In the genomic region with DNA sequence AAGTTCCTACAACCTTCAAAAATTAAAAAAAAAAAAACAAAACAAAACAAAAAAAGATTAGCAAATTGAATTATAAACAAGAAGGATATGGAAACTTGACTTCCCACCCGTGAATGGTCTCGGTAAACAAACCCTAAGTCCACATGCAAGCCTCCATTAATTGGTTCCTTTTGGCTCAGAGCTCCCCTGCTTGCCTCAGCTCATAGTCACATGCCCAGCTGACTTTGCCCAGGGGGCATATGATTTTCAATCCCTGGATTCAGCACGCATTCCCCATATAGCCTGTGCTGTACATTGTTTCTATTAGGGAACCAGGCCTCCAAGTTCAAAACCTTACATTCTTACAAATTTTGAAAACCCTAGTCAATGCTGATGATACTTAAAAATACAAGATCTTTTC, we compare ENCODE assay signal across 14 cellular contexts.
DNase-seq lines count a peak whose midpoint lies in the region; ATAC-seq and TF ChIP-seq lines count a peak whose summit lies in the region.
"Had no signal": no experiment of that assay in that cellular context is flagged by ENCODE, and none has a peak within 500 bp of the region (broad histone marks: within the 10 kb centered on the region; RNA-seq: fewer than 3 reads in every experiment).

No MANE protein-coding gene starts in this region.

- no peak for TF ChIP-seq CTCF in HFF-Myc (IDR thresholded peaks at IDR 0.05; ENCODE audit: low read depth, low read length, missing control alignments)

- in situ Hi-C loops in KBM-7 (cut with MboI; ENCODE audit: low pct_unique_long_range_greater_than_20kb, low sequenced_read_pairs) = no loop called here

- peak; percentile 41 for DNase-seq in HFF-Myc (ENCODE audit: extremely low read depth, low read depth)
- DNase-seq in NCI-H2081 treated with DMSO at 0.1 percent for 48 hours (lab: John Stamatoyannopoulos, UW) = peak; percentile 29
- DNase-seq in adipocyte (ENCODE audit: low read depth) = peak; percentile 45
- peak; percentile 41 for DNase-seq in fibroblast of the conjunctiva (ENCODE audit: low read depth)
- DNase-seq in KBM-7 = no peak
- DNase-seq in left ventricle myocardium superior = no peak
- no peak for DNase-seq in DMS53 treated with DMSO at 0.1 percent for 48 hours (lab: John Stamatoyannopoulos, UW; ENCODE audit: unreplicated experiment)
- DNase-seq: CD8-positive, alpha-beta T cell; COR-L47; DMS153; DND-41; GF-D8; HCEC 1CT had no signal

- intact Hi-C loops in left ventricle myocardium superior (cut with micrococcal nuclease) = no loop called here

- no peak overlapping the region for H3K9ac ChIP-seq in adipocyte (ENCODE audit: low read length)

- ATAC-seq in left ventricle myocardium superior = no peak
- ATAC-seq: A549; CD8-positive, alpha-beta T cell had no signal

- H3K4me1 ChIP-seq in adipocyte (ENCODE audit: control insufficient read depth, insufficient read depth, low read length) = peaks cover 20% of the 10 kb centered on the region
- H3K4me1 ChIP-seq: A549 had no signal

- H3K36me3 ChIP-seq in adipocyte (ENCODE audit: control insufficient read depth, insufficient read depth, low read length, severe bottlenecking) = no peaks in the 10 kb centered on the region

- H3K27me3 ChIP-seq in adipocyte (replicated peaks; ENCODE audit: control insufficient read depth, insufficient read depth, low read length) = no peaks in the 10 kb centered on the region

- H3K4me3 ChIP-seq in HFF-Myc (replicated peaks; ENCODE audit: low read depth, low read length) = no peak overlapping the region
- no peak overlapping the region for H3K4me3 ChIP-seq in adipocyte (ENCODE audit: low read length)
- H3K4me3 ChIP-seq: A549 had no signal

- H3K9me3 ChIP-seq in adipocyte (ENCODE audit: control insufficient read depth, low read length) = peaks cover 3% of the 10 kb centered on the region

Comparison
In these comparisons a context has a peak if more than half of its experiments do, and no peak if none do; other contexts are left out.
1. DNase-seq: peak in HFF-Myc (single experiment), NCI-H2081 treated with DMSO at 0.1 percent for 48 hours (single experiment), adipocyte (single experiment) and fibroblast of the conjunctiva (single experiment); none in KBM-7 (single experiment), left ventricle myocardium superior (single experiment) and DMS53 treated with DMSO at 0.1 percent for 48 hours (single experiment).